ENCODE assay signal across 2 cellular contexts in the genomic region with DNA sequence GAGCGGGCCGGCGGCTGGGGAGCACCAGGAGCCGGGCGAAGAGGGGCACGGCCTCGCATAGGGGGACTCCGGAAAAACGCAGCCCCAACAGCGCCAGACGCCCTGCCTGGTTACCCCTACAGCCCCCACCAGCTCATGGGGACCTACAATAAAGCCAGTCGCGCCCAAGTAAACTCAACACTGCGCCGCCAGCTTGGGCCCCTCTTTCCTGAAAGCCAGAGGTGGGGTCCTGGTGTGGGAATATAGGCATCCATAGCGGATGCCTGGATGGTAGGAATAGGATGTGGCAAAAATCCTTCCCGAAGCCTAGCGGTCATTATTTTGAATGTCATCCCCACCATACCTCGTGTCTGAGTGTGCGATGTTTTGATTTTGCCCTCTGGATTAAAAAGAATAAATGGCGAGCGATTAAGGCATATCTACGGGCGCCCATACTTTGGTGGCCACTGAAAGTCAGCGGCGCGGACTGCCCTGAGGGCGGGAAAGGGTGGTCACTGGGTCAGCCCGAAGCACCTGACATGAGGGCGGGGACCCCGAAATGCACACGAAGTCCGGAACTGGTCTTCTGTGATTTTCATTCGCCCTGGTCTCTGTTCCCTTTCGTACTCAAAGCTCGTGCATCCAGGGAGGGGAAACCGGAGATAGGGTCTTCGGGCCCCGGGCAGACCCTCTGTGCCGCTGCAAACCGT.
TF ChIP-seq lines count a peak whose summit lies in the region.

A gene with protein sequence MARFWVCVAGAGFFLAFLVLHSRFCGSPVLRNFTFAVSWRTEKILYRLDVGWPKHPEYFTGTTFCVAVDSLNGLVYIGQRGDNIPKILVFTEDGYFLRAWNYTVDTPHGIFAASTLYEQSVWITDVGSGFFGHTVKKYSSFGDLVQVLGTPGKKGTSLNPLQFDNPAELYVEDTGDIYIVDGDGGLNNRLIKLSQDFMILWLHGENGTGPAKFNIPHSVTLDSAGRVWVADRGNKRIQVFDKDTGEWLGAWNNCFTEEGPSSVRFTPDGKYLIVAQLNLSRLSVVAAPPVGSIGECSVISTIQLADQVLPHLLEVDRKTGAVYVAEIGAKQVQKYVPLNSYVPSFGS (plus strand): TSS at position 577 of the 689 bp plus-strand sequence. CDS start 184 bp downstream, outside the sequence.
A gene (minus strand): TSS at position 210 of the 689 bp plus-strand sequence. CDS start 847 bp downstream, outside the sequence.

TF ChIP-seq in HEK293, 187 proteins besides CTCF, POLR2A, EP300 and RAD21 (continued from another document and continues in another):
- TF ChIP-seq, protein P1, sequence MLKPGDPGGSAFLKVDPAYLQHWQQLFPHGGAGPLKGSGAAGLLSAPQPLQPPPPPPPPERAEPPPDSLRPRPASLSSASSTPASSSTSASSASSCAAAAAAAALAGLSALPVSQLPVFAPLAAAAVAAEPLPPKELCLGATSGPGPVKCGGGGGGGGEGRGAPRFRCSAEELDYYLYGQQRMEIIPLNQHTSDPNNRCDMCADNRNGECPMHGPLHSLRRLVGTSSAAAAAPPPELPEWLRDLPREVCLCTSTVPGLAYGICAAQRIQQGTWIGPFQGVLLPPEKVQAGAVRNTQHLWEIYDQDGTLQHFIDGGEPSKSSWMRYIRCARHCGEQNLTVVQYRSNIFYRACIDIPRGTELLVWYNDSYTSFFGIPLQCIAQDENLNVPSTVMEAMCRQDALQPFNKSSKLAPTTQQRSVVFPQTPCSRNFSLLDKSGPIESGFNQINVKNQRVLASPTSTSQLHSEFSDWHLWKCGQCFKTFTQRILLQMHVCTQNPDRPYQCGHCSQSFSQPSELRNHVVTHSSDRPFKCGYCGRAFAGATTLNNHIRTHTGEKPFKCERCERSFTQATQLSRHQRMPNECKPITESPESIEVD (tag by site-specific recombination; IDR thresholded peaks at IDR 0.05) = 0 out of 2 replicates have a peak, but pooled peaks have one; percentile 12
- TF ChIP-seq ZNF335 (tag by site-specific recombination; conservative IDR thresholded peaks at IDR 0.05) (peak; percentile 100), MEIS1 (CRISPR knock-in tag; IDR thresholded peaks at IDR 0.05; ENCODE audit: borderline replicate concordance) (no peak), ZXDB (tag by site-specific recombination; IDR thresholded peaks at IDR 0.05) (peak; percentile 63), ZNF184 (tag by site-specific recombination; IDR thresholded peaks at IDR 0.05) (peak; percentile 41; the same call in 1 of the 2 replicates), ZNF658 (tag by site-specific recombination; IDR thresholded peaks at IDR 0.05) (no peak), ZBTB8A (tag by site-specific recombination; IDR thresholded peaks at IDR 0.05) (peak; percentile 86), ZNF654 (tag by site-specific recombination; IDR thresholded peaks at IDR 0.05; ENCODE audit: low read depth) (no peak), ZNF24 (tag by site-specific recombination; IDR thresholded peaks at IDR 0.05) (peak; percentile 69), ZNF529 (tag by site-specific recombination; IDR thresholded peaks at IDR 0.05; ENCODE audit: insufficient replicate concordance) (no peak), ZNF548 (tag by site-specific recombination; IDR thresholded peaks at IDR 0.05) (no peak), ZNF239 (tag by site-specific recombination; IDR thresholded peaks at IDR 0.05) (no peak), ZNF10 (tag by site-specific recombination; IDR thresholded peaks at IDR 0.05) (peak; percentile 95), ZNF596 (tag by site-specific recombination; IDR thresholded peaks at IDR 0.05) (no peak; the same call in 1 of the 2 replicates)
- TF ChIP-seq, protein P2, sequence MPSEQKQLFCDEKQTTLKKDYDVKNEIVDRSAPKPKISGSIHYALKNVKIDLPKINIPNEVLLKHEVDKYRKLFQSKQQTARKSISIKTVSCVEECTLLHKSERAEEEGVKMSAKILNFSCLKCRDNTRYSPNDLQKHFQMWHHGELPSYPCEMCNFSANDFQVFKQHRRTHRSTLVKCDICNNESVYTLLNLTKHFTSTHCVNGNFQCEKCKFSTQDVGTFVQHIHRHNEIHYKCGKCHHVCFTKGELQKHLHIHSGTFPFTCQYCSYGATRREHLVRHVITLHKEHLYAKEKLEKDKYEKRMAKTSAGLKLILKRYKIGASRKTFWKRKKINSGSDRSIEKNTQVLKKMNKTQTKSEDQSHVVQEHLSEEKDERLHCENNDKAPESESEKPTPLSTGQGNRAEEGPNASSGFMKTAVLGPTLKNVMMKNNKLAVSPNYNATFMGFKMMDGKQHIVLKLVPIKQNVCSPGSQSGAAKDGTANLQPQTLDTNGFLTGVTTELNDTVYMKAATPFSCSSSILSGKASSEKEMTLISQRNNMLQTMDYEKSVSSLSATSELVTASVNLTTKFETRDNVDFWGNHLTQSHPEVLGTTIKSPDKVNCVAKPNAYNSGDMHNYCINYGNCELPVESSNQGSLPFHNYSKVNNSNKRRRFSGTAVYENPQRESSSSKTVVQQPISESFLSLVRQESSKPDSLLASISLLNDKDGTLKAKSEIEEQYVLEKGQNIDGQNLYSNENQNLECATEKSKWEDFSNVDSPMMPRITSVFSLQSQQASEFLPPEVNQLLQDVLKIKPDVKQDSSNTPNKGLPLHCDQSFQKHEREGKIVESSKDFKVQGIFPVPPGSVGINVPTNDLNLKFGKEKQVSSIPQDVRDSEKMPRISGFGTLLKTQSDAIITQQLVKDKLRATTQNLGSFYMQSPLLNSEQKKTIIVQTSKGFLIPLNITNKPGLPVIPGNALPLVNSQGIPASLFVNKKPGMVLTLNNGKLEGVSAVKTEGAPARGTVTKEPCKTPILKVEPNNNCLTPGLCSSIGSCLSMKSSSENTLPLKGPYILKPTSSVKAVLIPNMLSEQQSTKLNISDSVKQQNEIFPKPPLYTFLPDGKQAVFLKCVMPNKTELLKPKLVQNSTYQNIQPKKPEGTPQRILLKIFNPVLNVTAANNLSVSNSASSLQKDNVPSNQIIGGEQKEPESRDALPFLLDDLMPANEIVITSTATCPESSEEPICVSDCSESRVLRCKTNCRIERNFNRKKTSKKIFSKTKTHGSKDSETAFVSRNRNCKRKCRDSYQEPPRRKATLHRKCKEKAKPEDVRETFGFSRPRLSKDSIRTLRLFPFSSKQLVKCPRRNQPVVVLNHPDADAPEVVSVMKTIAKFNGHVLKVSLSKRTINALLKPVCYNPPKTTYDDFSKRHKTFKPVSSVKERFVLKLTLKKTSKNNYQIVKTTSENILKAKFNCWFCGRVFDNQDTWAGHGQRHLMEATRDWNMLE (tag by site-specific recombination; conservative IDR thresholded peaks at IDR 0.05; ENCODE audit: low read depth) = peak; percentile 58
- TF ChIP-seq, protein P3, sequence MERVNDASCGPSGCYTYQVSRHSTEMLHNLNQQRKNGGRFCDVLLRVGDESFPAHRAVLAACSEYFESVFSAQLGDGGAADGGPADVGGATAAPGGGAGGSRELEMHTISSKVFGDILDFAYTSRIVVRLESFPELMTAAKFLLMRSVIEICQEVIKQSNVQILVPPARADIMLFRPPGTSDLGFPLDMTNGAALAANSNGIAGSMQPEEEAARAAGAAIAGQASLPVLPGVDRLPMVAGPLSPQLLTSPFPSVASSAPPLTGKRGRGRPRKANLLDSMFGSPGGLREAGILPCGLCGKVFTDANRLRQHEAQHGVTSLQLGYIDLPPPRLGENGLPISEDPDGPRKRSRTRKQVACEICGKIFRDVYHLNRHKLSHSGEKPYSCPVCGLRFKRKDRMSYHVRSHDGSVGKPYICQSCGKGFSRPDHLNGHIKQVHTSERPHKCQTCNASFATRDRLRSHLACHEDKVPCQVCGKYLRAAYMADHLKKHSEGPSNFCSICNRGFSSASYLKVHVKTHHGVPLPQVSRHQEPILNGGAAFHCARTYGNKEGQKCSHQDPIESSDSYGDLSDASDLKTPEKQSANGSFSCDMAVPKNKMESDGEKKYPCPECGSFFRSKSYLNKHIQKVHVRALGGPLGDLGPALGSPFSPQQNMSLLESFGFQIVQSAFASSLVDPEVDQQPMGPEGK (tag by site-specific recombination; IDR thresholded peaks at IDR 0.05) = peak; percentile 87

TF ChIP-seq in SK-N-SH, 30 proteins besides CTCF, POLR2A, EP300 and RAD21 (continued from another document):
- TF ChIP-seq FOXM1 (IDR thresholded peaks at IDR 0.05; ENCODE audit: low read depth) (no peak), RXRA (IDR thresholded peaks at IDR 0.05; ENCODE audit: borderline replicate concordance, low read depth) (peak; percentile 14; the same call in 1 of the 2 replicates), POLR2AphosphoS5 (IDR thresholded peaks at IDR 0.05; ENCODE audit: low read depth, low read length) (no peak; the same call in none of the 2 replicates), MXI1 (IDR thresholded peaks at IDR 0.05; ENCODE audit: low read depth, low read length) (peak; percentile 40; the same call in 1 of the 2 replicates), YY1 (IDR thresholded peaks at IDR 0.05; ENCODE audit: low read depth) (0 out of 2 replicates have a peak, but pooled peaks have one; percentile 21), CHD2 (IDR thresholded peaks at IDR 0.05; ENCODE audit: low read length, partially characterized antibody) (peak; percentile 16), FOSL2 (IDR thresholded peaks at IDR 0.05; ENCODE audit: borderline replicate concordance, low read depth) (peak; percentile 62; the same call in 1 of the 2 replicates), TCF12 (IDR thresholded peaks at IDR 0.05) (peak; percentile 21; the same call in 1 of the 2 replicates), TEAD4 (IDR thresholded peaks at IDR 0.05; ENCODE audit: borderline replicate concordance, insufficient read depth) (0 out of 2 replicates have a peak, but pooled peaks have one; percentile 26), NFIC (IDR thresholded peaks at IDR 0.05; ENCODE audit: borderline replicate concordance) (no peak), EZH2phosphoT487 (IDR thresholded peaks at IDR 0.05; ENCODE audit: borderline replicate concordance, low read depth) (no peak), FOXJ3 (CRISPR knock-in tag; IDR thresholded peaks at IDR 0.05) (no peak)
- TF ChIP-seq, protein P4, sequence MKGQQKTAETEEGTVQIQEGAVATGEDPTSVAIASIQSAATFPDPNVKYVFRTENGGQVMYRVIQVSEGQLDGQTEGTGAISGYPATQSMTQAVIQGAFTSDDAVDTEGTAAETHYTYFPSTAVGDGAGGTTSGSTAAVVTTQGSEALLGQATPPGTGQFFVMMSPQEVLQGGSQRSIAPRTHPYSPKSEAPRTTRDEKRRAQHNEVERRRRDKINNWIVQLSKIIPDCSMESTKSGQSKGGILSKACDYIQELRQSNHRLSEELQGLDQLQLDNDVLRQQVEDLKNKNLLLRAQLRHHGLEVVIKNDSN (IDR thresholded peaks at IDR 0.05; ENCODE audit: borderline replicate concordance, low read depth) = no peak; the same call in 1 of the 2 replicates
- TF ChIP-seq, protein P5, sequence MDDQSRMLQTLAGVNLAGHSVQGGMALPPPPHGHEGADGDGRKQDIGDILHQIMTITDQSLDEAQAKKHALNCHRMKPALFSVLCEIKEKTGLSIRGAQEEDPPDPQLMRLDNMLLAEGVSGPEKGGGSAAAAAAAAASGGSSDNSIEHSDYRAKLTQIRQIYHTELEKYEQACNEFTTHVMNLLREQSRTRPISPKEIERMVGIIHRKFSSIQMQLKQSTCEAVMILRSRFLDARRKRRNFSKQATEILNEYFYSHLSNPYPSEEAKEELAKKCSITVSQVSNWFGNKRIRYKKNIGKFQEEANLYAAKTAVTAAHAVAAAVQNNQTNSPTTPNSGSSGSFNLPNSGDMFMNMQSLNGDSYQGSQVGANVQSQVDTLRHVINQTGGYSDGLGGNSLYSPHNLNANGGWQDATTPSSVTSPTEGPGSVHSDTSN (IDR thresholded peaks at IDR 0.05) = peak; percentile 30; the same call in 1 of the 2 replicates
- TF ChIP-seq, protein P6, sequence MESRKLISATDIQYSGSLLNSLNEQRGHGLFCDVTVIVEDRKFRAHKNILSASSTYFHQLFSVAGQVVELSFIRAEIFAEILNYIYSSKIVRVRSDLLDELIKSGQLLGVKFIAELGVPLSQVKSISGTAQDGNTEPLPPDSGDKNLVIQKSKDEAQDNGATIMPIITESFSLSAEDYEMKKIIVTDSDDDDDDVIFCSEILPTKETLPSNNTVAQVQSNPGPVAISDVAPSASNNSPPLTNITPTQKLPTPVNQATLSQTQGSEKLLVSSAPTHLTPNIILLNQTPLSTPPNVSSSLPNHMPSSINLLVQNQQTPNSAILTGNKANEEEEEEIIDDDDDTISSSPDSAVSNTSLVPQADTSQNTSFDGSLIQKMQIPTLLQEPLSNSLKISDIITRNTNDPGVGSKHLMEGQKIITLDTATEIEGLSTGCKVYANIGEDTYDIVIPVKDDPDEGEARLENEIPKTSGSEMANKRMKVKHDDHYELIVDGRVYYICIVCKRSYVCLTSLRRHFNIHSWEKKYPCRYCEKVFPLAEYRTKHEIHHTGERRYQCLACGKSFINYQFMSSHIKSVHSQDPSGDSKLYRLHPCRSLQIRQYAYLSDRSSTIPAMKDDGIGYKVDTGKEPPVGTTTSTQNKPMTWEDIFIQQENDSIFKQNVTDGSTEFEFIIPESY (IDR thresholded peaks at IDR 0.05; ENCODE audit: borderline replicate concordance, low read depth) = no peak
